Comparison of ENCODE assay signal across 12 cellular contexts in genomic region chr17:977163-977562, GRCh38. TPM values are rescaled to one million over a fixed set of nuclear protein-coding genes. Genes with fewer than 3 reads are reported as not detected.
A peak's percentile ranks its signal among the peaks of the same experiment; 100 is the strongest.
DNase-seq lines count a peak whose midpoint lies in the region; ATAC-seq, FAIRE-seq and TF ChIP-seq lines count a peak whose summit lies in the region.
"Had no signal": no experiment of that assay in that cellular context is flagged by ENCODE, and none has a peak within 500 bp of the region (broad histone marks: within the 10 kb centered on the region; RNA-seq: fewer than 3 reads in every experiment).

No MANE protein-coding gene starts in this region.

- peak; percentile 67 for DNase-seq in HFFc6
- DNase-seq in coronary artery (ENCODE audit: low spot score): no peak
- DNase-seq in keratinocyte (ENCODE audit: low read depth, low spot score): no peak
- no peak for DNase-seq in thoracic aorta (ENCODE audit: low spot score)
- DNase-seq in foreskin melanocyte: no peak
- DNase-seq in DMS153 (lab: John Stamatoyannopoulos, UW): no peak
- DNase-seq: Calu3, NCI-H2107 had no signal

- peak overlapping the region; percentile 92 for H3K9ac ChIP-seq in keratinocyte (ENCODE audit: control insufficient read depth, extremely low read depth, insufficient read depth, low read length)
- H3K9ac ChIP-seq: KMS-11 had no signal

- H3K27ac ChIP-seq in coronary artery: peak overlapping the region in 1 of 2 donors; percentile 94
- peak overlapping the region; percentile 89 for H3K27ac ChIP-seq in keratinocyte (ENCODE audit: control insufficient read depth, insufficient read depth, low read length)
- no peak overlapping the region for H3K27ac ChIP-seq in thoracic aorta
- H3K27ac ChIP-seq: KMS-11 had no signal

- peaks cover 55% of the 10 kb centered on the region for H3K4me1 Mint-ChIP-seq in HFFc6 (ENCODE audit: low read depth)

- ATAC-seq in thoracic aorta (ENCODE audit: insufficient number of reproducible peaks, low FRiP score, low read depth): no peak
- ATAC-seq in GM21360 (IDR thresholded peaks at IDR 0.05; ENCODE audit: unreplicated experiment): no peak
- ATAC-seq: natural killer cell treated with Interleukin-12 subunit alpha and Interleukin-12 subunit beta and Interleukin-15 and Interleukin-18, amount 100 ng/mL, for 72 hours; stimulated activated effector memory CD8-positive, alpha-beta T cell treated with anti-CD3 and anti-CD28 coated beads, Interleukin-12 subunit alpha, Interleukin-12 subunit beta, amount 100 ng/mL, for 72 hours had no signal

- H3K36me3 Mint-ChIP-seq in HFFc6 (ENCODE audit: low read depth): peaks cover 23% of the 10 kb centered on the region
- H3K36me3 Mint-ChIP-seq: natural killer cell treated with Interleukin-12 subunit alpha and Interleukin-12 subunit beta and Interleukin-15 and Interleukin-18, amount 100 ng/mL, for 72 hours; stimulated activated effector memory CD8-positive, alpha-beta T cell treated with anti-CD3 and anti-CD28 coated beads, Interleukin-12 subunit alpha, Interleukin-12 subunit beta, amount 100 ng/mL, for 72 hours had no signal

- H2AFZ ChIP-seq in keratinocyte (ENCODE audit: control insufficient read depth, low read length): no peak overlapping the region

- TF ChIP-seq CTCF in HFFc6 (IDR thresholded peaks at IDR 0.05): no peak
- TF ChIP-seq CTCF in coronary artery (IDR thresholded peaks at IDR 0.05): no peak
- TF ChIP-seq CTCF in keratinocyte (optimal IDR thresholded peaks at IDR 0.05 in 1 of 3, IDR thresholded peaks at IDR 0.05 in 1 of 3, conservative IDR thresholded peaks at IDR 0.05 in 1 of 3; ENCODE audit: extremely low read depth in 1 of 3, insufficient read depth in 2 of 3, low read length in 3 of 3): no peak
- TF ChIP-seq CTCF in thoracic aorta (IDR thresholded peaks at IDR 0.05): no peak

- H3K4me3 ChIP-seq in coronary artery (peak overlapping the region; percentile 93), keratinocyte (ENCODE audit: control insufficient read depth in 2 of 3, extremely low read depth in 1 of 3, insufficient read depth in 2 of 3, low read depth in 1 of 3, low read length in 3 of 3) (peak overlapping the region; percentile 91 to 97 (median 96)), thoracic aorta (peak overlapping the region; percentile 2)

- H3K27ac Mint-ChIP-seq in HFFc6: peak overlapping the region; percentile 80
- H3K27ac Mint-ChIP-seq: natural killer cell treated with Interleukin-12 subunit alpha and Interleukin-12 subunit beta and Interleukin-15 and Interleukin-18, amount 100 ng/mL, for 72 hours; stimulated activated effector memory CD8-positive, alpha-beta T cell treated with anti-CD3 and anti-CD28 coated beads, Interleukin-12 subunit alpha, Interleukin-12 subunit beta, amount 100 ng/mL, for 72 hours had no signal

- no peaks in the 10 kb centered on the region for H3K9me3 Mint-ChIP-seq in HFFc6
- H3K9me3 Mint-ChIP-seq: natural killer cell treated with Interleukin-12 subunit alpha and Interleukin-12 subunit beta and Interleukin-15 and Interleukin-18, amount 100 ng/mL, for 72 hours; stimulated activated effector memory CD8-positive, alpha-beta T cell treated with anti-CD3 and anti-CD28 coated beads, Interleukin-12 subunit alpha, Interleukin-12 subunit beta, amount 100 ng/mL, for 72 hours had no signal

- no peaks in the 10 kb centered on the region for H3K27me3 ChIP-seq in keratinocyte (ENCODE audit: control insufficient read depth, extremely low read depth, insufficient read depth, low read length)
- H3K27me3 ChIP-seq in thoracic aorta (replicated peaks; ENCODE audit: insufficient read depth): no peaks in the 10 kb centered on the region

- H3K27me3 Mint-ChIP-seq in HFFc6 (ENCODE audit: insufficient read depth): peaks cover 1% of the 10 kb centered on the region; the same call in 1 of the 2 replicates

- dilution Hi-C loops in keratinocyte (cut with MboI; ENCODE audit: extremely low pct_ligation_motif_present, low sequenced_read_pairs): loop anchor here (25.0 kb wide), 1 partner anchor 190 kb away; the partner anchor contains the start of genes GLOD4 and MRM3

- H3K4me1 ChIP-seq in keratinocyte (ENCODE audit: control insufficient read depth, extremely low read depth, insufficient read depth, low read length) (peaks cover 58% of the 10 kb centered on the region), thoracic aorta (ENCODE audit: control insufficient read depth in 1 of 2, low read depth in 2 of 2) (peaks cover 7 to 40% of the 10 kb centered on the region in 2 donors)

- peak overlapping the region; percentile 92 for H3K4me3 Mint-ChIP-seq in HFFc6
- H3K4me3 Mint-ChIP-seq: natural killer cell treated with Interleukin-12 subunit alpha and Interleukin-12 subunit beta and Interleukin-15 and Interleukin-18, amount 100 ng/mL, for 72 hours had no signal

- H3K36me3 ChIP-seq in keratinocyte (ENCODE audit: control insufficient read depth in 2 of 2, extremely low read depth in 1 of 2, insufficient read depth in 2 of 2, low read length in 2 of 2) (no peaks in the 10 kb centered on the region), thoracic aorta (no peaks in the 10 kb centered on the region)

- H4K20me1 ChIP-seq in keratinocyte (ENCODE audit: control insufficient read depth, extremely low read depth, insufficient read depth, low read length): peaks cover 5% of the 10 kb centered on the region

- no peaks in the 10 kb centered on the region for H3K9me3 ChIP-seq in keratinocyte (ENCODE audit: control insufficient read depth, low read depth, low read length)
- no peaks in the 10 kb centered on the region for H3K9me3 ChIP-seq in thoracic aorta

- H3K9me1 ChIP-seq in keratinocyte (ENCODE audit: control insufficient read depth, extremely low read depth, insufficient read depth, low read length): no peaks in the 10 kb centered on the region

- H3K79me2 ChIP-seq in keratinocyte (ENCODE audit: control insufficient read depth, insufficient read depth, low read length): peaks cover 59% of the 10 kb centered on the region

- peak overlapping the region; percentile 95 for H3K4me2 ChIP-seq in keratinocyte (ENCODE audit: control insufficient read depth, extremely low read depth, insufficient read depth, low read depth, low read length)
- H3K4me2 ChIP-seq: KMS-11 had no signal

- peak; percentile 83 for FAIRE-seq in keratinocyte (lab: Jason Lieb, UNC)

RNA-seq across cellular contexts. Expression of gene NXN, which starts 2.4 kb away (rescaled TPM):
- 10 to 100 TPM; 81.7 to 93.8 (median 92.2) TPM for total RNA-seq in HFFc6 (2021; fragmentation: NEBNext Ultra II Directional; extraction: Animal tissue kit (Norgen Biotek cat#: 25700))
- polyA plus RNA-seq in keratinocyte: 90.4 to 99.3 TPM (median 94.4 TPM) in 3 replicates
- 28.0 TPM for polyA plus RNA-seq in keratinocyte (2011; ENCODE audit: low read depth)
- polyA plus RNA-seq in keratinocyte (2011; cell fraction: cytosol; rRNA removed): 105 and 138 TPM in 2 replicates
- 102 and 138 TPM in 2 replicates for polyA plus RNA-seq in keratinocyte (2011; cell fraction: nucleus; rRNA removed)
- 68.0 and 95.5 TPM in 2 replicates for polyA plus RNA-seq in keratinocyte (2012; ENCODE audit: low replicate concordance)
- 119 to 243 TPM (median 131 TPM) in 3 replicates for polyA minus RNA-seq in keratinocyte
- 140 TPM for polyA minus RNA-seq in keratinocyte (2011; cell fraction: cytosol; rRNA and poly(A)+ RNA removed)
- 67.5 and 81.9 TPM in 2 replicates for polyA minus RNA-seq in keratinocyte (2011; cell fraction: nucleus; rRNA and poly(A)+ RNA removed)
- 10 to 100 TPM; 13.9 to 18.9 TPM for total RNA-seq in thoracic aorta

RNA-seq across cellular contexts. Expression of gene TIMM22, which starts 19.8 kb away (rescaled TPM):
- total RNA-seq in HFFc6 (2021; fragmentation: NEBNext Ultra II Directional; extraction: Animal tissue kit (Norgen Biotek cat#: 25700)): 10 to 100 TPM; 16.8 to 21.5 (median 18.2) TPM
- polyA plus RNA-seq in keratinocyte: 11.1 to 24.8 TPM (median 14.4 TPM) in 3 replicates
- 2.8 TPM for polyA plus RNA-seq in keratinocyte (2011; ENCODE audit: low read depth)
- polyA plus RNA-seq in keratinocyte (2011; cell fraction: cytosol; rRNA removed): 18.1 and 19.0 TPM in 2 replicates
- polyA plus RNA-seq in keratinocyte (2011; cell fraction: nucleus; rRNA removed): 12.1 and 12.4 TPM in 2 replicates
- 11.7 and 20.2 TPM in 2 replicates for polyA plus RNA-seq in keratinocyte (2012; ENCODE audit: low replicate concordance)
- polyA minus RNA-seq in keratinocyte: 12.1 to 16.9 TPM (median 15.9 TPM) in 3 replicates
- polyA minus RNA-seq in keratinocyte (2011; cell fraction: cytosol; rRNA and poly(A)+ RNA removed): 12.3 TPM
- polyA minus RNA-seq in keratinocyte (2011; cell fraction: nucleus; rRNA and poly(A)+ RNA removed): 5.0 and 8.1 TPM in 2 replicates
- total RNA-seq in thoracic aorta: 10 to 100 TPM; 12.6 to 13.0 TPM

Comparison
In these comparisons a context has a peak if more than half of its experiments do, and no peak if none do; other contexts are left out.
1. H3K4me3 ChIP-seq: peak in every context shown above with its lines; median percentile 96 in keratinocyte; 93 in coronary artery; 2 in thoracic aorta.
2. RNA of gene NXN, which starts 2.4 kb away (total RNA-seq): 81.7 to 93.8 TPM in HFFc6; 13.9 to 18.9 TPM in thoracic aorta; every median in the first group is over 4 times any median in the second.